In the genomic region with DNA sequence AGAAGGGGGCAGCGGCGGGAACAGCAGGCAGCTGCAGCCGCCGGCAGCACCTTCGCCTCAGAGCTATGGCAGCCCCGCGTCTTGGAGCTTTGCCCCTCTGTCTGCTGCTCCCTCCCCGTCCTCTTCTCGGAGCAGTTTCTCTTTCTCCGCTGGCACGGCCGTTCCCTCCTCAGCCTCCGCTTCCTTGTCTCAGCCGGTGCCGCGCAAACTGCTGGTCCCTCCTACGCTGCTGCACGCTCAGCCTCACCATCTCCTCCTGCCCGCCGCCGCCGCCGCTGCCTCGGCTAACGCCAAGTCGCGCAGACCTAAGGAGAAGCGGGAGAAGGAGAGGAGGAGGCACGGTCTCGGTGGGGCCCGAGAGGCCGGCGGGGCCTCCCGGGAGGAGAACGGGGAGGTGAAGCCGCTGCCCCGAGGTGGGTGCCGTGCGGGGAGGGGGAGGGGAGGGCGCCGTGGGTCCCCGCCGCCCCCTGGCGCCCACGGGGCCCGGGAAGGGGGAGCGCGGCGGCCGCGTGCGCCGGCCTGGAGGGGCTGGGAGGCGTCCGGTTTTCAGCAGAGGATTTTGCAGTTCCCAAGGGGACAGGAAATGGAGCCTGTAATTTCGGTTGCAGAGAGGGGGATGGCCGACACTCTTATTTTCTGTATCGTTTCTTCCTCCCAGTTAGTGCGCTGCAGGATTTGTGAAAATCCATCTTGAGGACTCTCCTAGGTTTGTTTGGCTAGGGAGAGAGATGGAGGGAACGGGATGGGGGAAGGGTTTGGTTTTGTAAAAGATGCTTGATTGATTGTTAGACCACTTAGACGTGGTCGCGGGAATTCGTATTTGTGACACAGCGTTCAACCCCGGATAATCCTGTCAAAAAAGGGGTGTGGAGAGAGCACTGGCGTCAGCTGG, we compare ENCODE assay signal across 1 cellular context.
TF ChIP-seq lines count a peak whose summit lies in the region.

No MANE protein-coding gene starts in this region.

TF ChIP-seq in GM12878, 131 proteins besides CTCF, POLR2A, EP300 and RAD21 (continued from another document and continues in another):
- TF ChIP-seq ZBTB4 (CRISPR knock-in tag; IDR thresholded peaks at IDR 0.05) (no peak), BCLAF1 (IDR thresholded peaks at IDR 0.05) (no peak), HDAC2 (IDR thresholded peaks at IDR 0.05) (no peak), SUPT20H (IDR thresholded peaks at IDR 0.05; ENCODE audit: borderline replicate concordance, control insufficient read depth, low read depth, low read length) (no peak), NKRF (conservative IDR thresholded peaks at IDR 0.05) (peak; percentile 61; the same call in 1 of the 2 replicates), KLF5 (IDR thresholded peaks at IDR 0.05; ENCODE audit: partially characterized antibody) (no peak), REST (IDR thresholded peaks at IDR 0.05; ENCODE audit: low read depth, low read length) (no peak), IKZF2 (IDR thresholded peaks at IDR 0.05) (peak; percentile 46 to 53; a peak in 1 of 4 replicates), IRF3 (IDR thresholded peaks at IDR 0.05) (no peak), ZNF207 (IDR thresholded peaks at IDR 0.05; ENCODE audit: borderline replicate concordance) (no peak), SMAD1 (IDR thresholded peaks at IDR 0.05; ENCODE audit: low read depth, partially characterized antibody) (no peak), E2F8 (IDR thresholded peaks at IDR 0.05; ENCODE audit: low read depth, partially characterized antibody) (no peak), ELK1 (IDR thresholded peaks at IDR 0.05; ENCODE audit: low read depth, low read length) (no peak)
- TF ChIP-seq, protein P1, sequence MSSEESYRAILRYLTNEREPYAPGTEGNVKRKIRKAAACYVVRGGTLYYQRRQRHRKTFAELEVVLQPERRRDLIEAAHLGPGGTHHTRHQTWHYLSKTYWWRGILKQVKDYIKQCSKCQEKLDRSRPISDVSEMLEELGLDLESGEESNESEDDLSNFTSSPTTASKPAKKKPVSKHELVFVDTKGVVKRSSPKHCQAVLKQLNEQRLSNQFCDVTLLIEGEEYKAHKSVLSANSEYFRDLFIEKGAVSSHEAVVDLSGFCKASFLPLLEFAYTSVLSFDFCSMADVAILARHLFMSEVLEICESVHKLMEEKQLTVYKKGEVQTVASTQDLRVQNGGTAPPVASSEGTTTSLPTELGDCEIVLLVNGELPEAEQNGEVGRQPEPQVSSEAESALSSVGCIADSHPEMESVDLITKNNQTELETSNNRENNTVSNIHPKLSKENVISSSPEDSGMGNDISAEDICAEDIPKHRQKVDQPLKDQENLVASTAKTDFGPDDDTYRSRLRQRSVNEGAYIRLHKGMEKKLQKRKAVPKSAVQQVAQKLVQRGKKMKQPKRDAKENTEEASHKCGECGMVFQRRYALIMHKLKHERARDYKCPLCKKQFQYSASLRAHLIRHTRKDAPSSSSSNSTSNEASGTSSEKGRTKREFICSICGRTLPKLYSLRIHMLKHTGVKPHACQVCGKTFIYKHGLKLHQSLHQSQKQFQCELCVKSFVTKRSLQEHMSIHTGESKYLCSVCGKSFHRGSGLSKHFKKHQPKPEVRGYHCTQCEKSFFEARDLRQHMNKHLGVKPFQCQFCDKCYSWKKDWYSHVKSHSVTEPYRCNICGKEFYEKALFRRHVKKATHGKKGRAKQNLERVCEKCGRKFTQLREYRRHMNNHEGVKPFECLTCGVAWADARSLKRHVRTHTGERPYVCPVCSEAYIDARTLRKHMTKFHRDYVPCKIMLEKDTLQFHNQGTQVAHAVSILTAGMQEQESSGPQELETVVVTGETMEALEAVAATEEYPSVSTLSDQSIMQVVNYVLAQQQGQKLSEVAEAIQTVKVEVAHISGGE (CRISPR knock-in tag; IDR thresholded peaks at IDR 0.05): no peak
- TF ChIP-seq, protein P2, sequence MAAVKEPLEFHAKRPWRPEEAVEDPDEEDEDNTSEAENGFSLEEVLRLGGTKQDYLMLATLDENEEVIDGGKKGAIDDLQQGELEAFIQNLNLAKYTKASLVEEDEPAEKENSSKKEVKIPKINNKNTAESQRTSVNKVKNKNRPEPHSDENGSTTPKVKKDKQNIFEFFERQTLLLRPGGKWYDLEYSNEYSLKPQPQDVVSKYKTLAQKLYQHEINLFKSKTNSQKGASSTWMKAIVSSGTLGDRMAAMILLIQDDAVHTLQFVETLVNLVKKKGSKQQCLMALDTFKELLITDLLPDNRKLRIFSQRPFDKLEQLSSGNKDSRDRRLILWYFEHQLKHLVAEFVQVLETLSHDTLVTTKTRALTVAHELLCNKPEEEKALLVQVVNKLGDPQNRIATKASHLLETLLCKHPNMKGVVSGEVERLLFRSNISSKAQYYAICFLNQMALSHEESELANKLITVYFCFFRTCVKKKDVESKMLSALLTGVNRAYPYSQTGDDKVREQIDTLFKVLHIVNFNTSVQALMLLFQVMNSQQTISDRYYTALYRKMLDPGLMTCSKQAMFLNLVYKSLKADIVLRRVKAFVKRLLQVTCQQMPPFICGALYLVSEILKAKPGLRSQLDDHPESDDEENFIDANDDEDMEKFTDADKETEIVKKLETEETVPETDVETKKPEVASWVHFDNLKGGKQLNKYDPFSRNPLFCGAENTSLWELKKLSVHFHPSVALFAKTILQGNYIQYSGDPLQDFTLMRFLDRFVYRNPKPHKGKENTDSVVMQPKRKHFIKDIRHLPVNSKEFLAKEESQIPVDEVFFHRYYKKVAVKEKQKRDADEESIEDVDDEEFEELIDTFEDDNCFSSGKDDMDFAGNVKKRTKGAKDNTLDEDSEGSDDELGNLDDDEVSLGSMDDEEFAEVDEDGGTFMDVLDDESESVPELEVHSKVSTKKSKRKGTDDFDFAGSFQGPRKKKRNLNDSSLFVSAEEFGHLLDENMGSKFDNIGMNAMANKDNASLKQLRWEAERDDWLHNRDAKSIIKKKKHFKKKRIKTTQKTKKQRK (IDR thresholded peaks at IDR 0.05; ENCODE audit: low read depth, low read length): no peak
